Comparison of ENCODE assay signal across 1 cellular context in the genomic region with DNA sequence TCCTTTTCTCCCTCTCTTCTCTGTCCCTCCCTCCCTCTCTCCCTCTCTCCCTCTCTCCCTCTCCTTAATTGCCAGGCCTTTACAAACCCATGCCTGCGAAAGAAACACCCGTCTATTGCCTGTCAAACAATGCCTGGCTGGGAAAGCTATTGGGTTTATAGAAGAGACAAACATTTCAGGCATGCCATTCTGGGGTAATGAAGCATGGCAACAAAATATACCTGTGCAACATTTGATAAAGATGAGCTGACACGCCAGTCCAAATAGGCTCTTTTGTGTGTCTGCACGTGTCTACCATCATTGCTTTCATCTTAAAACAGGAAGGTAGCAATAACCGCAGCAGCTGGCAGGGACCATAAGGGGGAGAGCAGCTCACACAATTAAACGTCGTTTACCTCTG.
A peak's percentile ranks its signal among the peaks of the same experiment; 100 is the strongest.
TF ChIP-seq lines count a peak whose summit lies in the region.

No MANE protein-coding gene starts in this region.

TF ChIP-seq in GM12878, 131 proteins besides CTCF, POLR2A, EP300 and RAD21 (continued from another document):
- TF ChIP-seq, protein P1, sequence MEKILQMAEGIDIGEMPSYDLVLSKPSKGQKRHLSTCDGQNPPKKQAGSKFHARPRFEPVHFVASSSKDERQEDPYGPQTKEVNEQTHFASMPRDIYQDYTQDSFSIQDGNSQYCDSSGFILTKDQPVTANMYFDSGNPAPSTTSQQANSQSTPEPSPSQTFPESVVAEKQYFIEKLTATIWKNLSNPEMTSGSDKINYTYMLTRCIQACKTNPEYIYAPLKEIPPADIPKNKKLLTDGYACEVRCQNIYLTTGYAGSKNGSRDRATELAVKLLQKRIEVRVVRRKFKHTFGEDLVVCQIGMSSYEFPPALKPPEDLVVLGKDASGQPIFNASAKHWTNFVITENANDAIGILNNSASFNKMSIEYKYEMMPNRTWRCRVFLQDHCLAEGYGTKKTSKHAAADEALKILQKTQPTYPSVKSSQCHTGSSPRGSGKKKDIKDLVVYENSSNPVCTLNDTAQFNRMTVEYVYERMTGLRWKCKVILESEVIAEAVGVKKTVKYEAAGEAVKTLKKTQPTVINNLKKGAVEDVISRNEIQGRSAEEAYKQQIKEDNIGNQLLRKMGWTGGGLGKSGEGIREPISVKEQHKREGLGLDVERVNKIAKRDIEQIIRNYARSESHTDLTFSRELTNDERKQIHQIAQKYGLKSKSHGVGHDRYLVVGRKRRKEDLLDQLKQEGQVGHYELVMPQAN (conservative IDR thresholded peaks at IDR 0.05): no peak
- 0 out of 2 replicates have a peak, but pooled peaks have one; percentile 10 for TF ChIP-seq RUNX3 (IDR thresholded peaks at IDR 0.05; ENCODE audit: low read length)
